ENCODE assay signal across 14 cellular contexts in the genomic region with DNA sequence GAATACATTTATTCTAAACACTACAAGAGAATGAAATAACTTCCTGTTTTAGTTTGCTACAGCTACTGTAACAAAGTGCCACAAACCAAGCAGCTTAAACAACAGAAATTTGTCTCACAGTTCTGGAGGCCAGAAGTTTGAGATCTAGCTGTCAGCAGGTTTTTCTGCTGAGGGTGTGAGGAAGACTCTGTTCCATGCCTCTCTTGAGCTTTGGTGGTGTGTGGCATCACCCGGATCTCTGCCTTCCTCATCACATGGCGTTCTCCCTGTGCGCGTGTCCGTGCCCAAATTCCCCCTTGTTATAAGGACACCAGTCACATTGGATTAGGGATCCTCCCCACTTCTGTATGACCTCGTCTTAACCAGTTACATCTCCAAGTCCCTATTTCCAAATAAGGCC.
"Had no signal": no experiment of that assay in that cellular context is flagged by ENCODE, and none has a peak within 500 bp of the region (broad histone marks: within the 10 kb centered on the region; RNA-seq: fewer than 3 reads in every experiment).

No MANE protein-coding gene starts in this region.

- H3K27ac ChIP-seq: vagina, WERI-Rb-1 had no signal

- H3K36me3 ChIP-seq: vagina, WERI-Rb-1 had no signal

- H3K9me3 ChIP-seq: vagina had no signal

- ATAC-seq: activated CD4-positive, alpha-beta T cell treated with anti-CD3 and anti-CD28 coated beads for 36 hours; activated CD8-positive, alpha-beta T cell treated with anti-CD3 and anti-CD28 coated beads for 36 hours had no signal

- H3K27me3 ChIP-seq: vagina had no signal

- FAIRE-seq: small intestine had no signal

- H3K4me1 ChIP-seq: vagina had no signal

- H3K4me1 Mint-ChIP-seq: activated CD4-positive, alpha-beta T cell treated with anti-CD3 and anti-CD28 coated beads for 36 hours had no signal

- DNase-seq: activated CD4-positive, alpha-beta T cell treated with anti-CD3 and anti-CD28 coated beads for 36 hours; activated CD8-positive, alpha-beta memory T cell treated with anti-CD3 and anti-CD28 coated beads, Interleukin-2, amount 50 U/mL, for 4 hours; activated CD8-positive, alpha-beta T cell treated with anti-CD3 and anti-CD28 coated beads for 36 hours; activated naive CD4-positive, alpha-beta T cell; caudate nucleus; effector CD8-positive, alpha-beta T cell; hippocampal formation; nephron progenitor cell; small intestine; T-helper 1 cell; WERI-Rb-1 had no signal

- H3K9me3 Mint-ChIP-seq: activated CD8-positive, alpha-beta T cell treated with anti-CD3 and anti-CD28 coated beads for 36 hours; activated T-helper 1 cell treated with anti-CD3 and anti-CD28 coated beads, Interleukin-12 subunit alpha, Interleukin-12 subunit beta, Interleukin-2, Interleukin-4 antibody, amounts not matched to agents 30 ng/mL and 10 ng/mL and 1 ng/mL, durations not matched to agents 14 hours and 24 hours and 36 hours; nephron progenitor cell had no signal

- H3K27ac Mint-ChIP-seq: activated CD4-positive, alpha-beta T cell treated with anti-CD3 and anti-CD28 coated beads for 36 hours; activated CD8-positive, alpha-beta T cell treated with anti-CD3 and anti-CD28 coated beads for 36 hours; activated T-helper 1 cell treated with anti-CD3 and anti-CD28 coated beads, Interleukin-12 subunit alpha, Interleukin-12 subunit beta, Interleukin-2, Interleukin-4 antibody, amounts not matched to agents 30 ng/mL and 10 ng/mL and 1 ng/mL, durations not matched to agents 14 hours and 24 hours and 36 hours; nephron progenitor cell had no signal

- H3K4me3 ChIP-seq: coronary artery, vagina had no signal

- H3K4me3 Mint-ChIP-seq: activated CD4-positive, alpha-beta T cell treated with anti-CD3 and anti-CD28 coated beads for 36 hours; activated CD8-positive, alpha-beta T cell treated with anti-CD3 and anti-CD28 coated beads for 36 hours; activated T-helper 1 cell treated with anti-CD3 and anti-CD28 coated beads, Interleukin-12 subunit alpha, Interleukin-12 subunit beta, Interleukin-2, Interleukin-4 antibody, amounts not matched to agents 30 ng/mL and 10 ng/mL and 1 ng/mL, durations not matched to agents 14 hours and 24 hours and 36 hours; nephron progenitor cell had no signal
